Comparison of ENCODE assay signal across 18 cellular contexts in the genomic region with DNA sequence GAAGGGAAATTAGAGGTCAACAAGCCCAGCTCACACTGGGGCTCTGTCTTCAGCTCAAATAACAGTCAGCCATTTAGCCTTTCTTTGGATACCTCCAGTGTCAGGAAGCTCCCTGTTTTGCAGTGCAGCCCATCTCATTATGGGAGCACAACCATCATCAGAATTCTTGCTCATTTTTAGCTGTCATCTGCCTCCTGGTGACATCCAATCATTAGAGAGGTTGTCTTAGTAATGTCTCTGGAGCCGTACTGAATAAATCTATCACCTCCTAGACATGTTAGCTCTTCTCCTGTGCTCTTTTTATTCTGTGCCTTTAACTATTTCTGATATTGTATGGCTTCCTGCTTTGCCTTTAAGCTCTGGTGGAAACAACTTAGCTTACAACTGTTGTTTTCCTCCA.
DNase-seq lines count a peak whose midpoint lies in the region; ATAC-seq, FAIRE-seq and TF ChIP-seq lines count a peak whose summit lies in the region.
"Had no signal": no experiment of that assay in that cellular context is flagged by ENCODE, and none has a peak within 500 bp of the region (broad histone marks: within the 10 kb centered on the region; RNA-seq: fewer than 3 reads in every experiment).

No MANE protein-coding gene starts in this region.

- H3K9ac ChIP-seq in IMR-90 (ENCODE audit: low read depth, low read length) = no peak overlapping the region
- H3K9ac ChIP-seq: BLaER1 had no signal

- H3K27me3 Mint-ChIP-seq in nephron progenitor cell (ENCODE audit: low read depth, poor library complexity) = no peaks in the 10 kb centered on the region
- H3K27me3 Mint-ChIP-seq in osteocyte (ENCODE audit: unreplicated experiment) = no peaks in the 10 kb centered on the region
- H3K27me3 Mint-ChIP-seq: CD8-positive, alpha-beta memory T cell had no signal

- TF ChIP-seq POLR2A in IMR-90 (IDR thresholded peaks at IDR 0.05; ENCODE audit: low read depth, low read length) = no peak

- no peak overlapping the region for H2AFZ ChIP-seq in IMR-90 (replicated peaks; ENCODE audit: low read length, poor library complexity)

- H3K36me3 Mint-ChIP-seq in nephron progenitor cell (ENCODE audit: low read depth) (no peaks in the 10 kb centered on the region), osteocyte (ENCODE audit: unreplicated experiment) (peaks cover 9% of the 10 kb centered on the region)
- H3K36me3 Mint-ChIP-seq: CD8-positive, alpha-beta memory T cell had no signal

- H3K79me1 ChIP-seq in IMR-90 (ENCODE audit: low read depth in 1 of 2, low read length in 2 of 2) = peaks cover 29 to 69% of the 10 kb centered on the region in 2 experiments

- H2BK15ac ChIP-seq in IMR-90 (ENCODE audit: low read depth, low read length) = no peak overlapping the region

- H3K4me3 Mint-ChIP-seq in nephron progenitor cell (no peak overlapping the region), osteocyte (ENCODE audit: unreplicated experiment) (no peak overlapping the region)
- H3K4me3 Mint-ChIP-seq: CD8-positive, alpha-beta memory T cell; HFFc6 had no signal

- H3K27me3 ChIP-seq in cardiac muscle cell = no peaks in the 10 kb centered on the region
- no peaks in the 10 kb centered on the region for H3K27me3 ChIP-seq in IMR-90 (ENCODE audit: control insufficient read depth, insufficient read depth, low read length)
- H3K27me3 ChIP-seq: BLaER1 had no signal

- peak overlapping the region; percentile 20; the same call in 1 of the 2 replicates for H2BK20ac ChIP-seq in IMR-90 (ENCODE audit: low read depth, low read length)

- CTCF ChIA-PET in IMR-90 (lab: Yijun Ruan, JAX) = interaction anchor here (0.6 kb wide), 1 partner anchor 681 kb away, joined by 3 read pairs; no protein-coding TSS in a partner anchor

- dilution Hi-C loops in IMR-90 (cut with HindIII; ENCODE audit: low sequenced_read_pairs, unreplicated experiment) = no loop called here

- H3K4ac ChIP-seq in IMR-90 (ENCODE audit: low read depth, low read length) = peak overlapping the region; percentile 13; the same call in 1 of the 2 replicates

- peaks cover 52% of the 10 kb centered on the region for H3K4me1 ChIP-seq in cardiac muscle cell (ENCODE audit: low read depth)
- peaks cover 18% of the 10 kb centered on the region for H3K4me1 ChIP-seq in IMR-90 (ENCODE audit: control insufficient read depth, insufficient read depth, low read length)
- H3K4me1 ChIP-seq: BLaER1, Caco-2 had no signal

- H3K27ac Mint-ChIP-seq in nephron progenitor cell = peak overlapping the region; percentile 84
- H3K27ac Mint-ChIP-seq in osteocyte (ENCODE audit: unreplicated experiment) = peak overlapping the region; percentile 29
- H3K27ac Mint-ChIP-seq: CD8-positive, alpha-beta memory T cell; HFFc6 had no signal

- H3K4me1 Mint-ChIP-seq in nephron progenitor cell (no peaks in the 10 kb centered on the region), osteocyte (ENCODE audit: unreplicated experiment) (peaks cover 33% of the 10 kb centered on the region)
- H3K4me1 Mint-ChIP-seq: CD8-positive, alpha-beta memory T cell had no signal

- H4K20me1 ChIP-seq in IMR-90 (ENCODE audit: insufficient read depth, low read length) = peaks cover 2% of the 10 kb centered on the region; the same call in 1 of the 2 replicates
- H4K20me1 ChIP-seq: BLaER1 had no signal

- intact Hi-C loops in Right ventricle myocardium inferior (cut with DNase I) (loop anchor here (5.0 kb wide), 1 partner anchor 71 kb away; no protein-coding TSS in a partner anchor), IMR-90 (cut with micrococcal nuclease) (loop anchor here (5.0 kb wide), 1 partner anchor 49 kb away; no protein-coding TSS in a partner anchor)

- no peak for FAIRE-seq in GM19239 (lab: Jason Lieb, UNC)
- FAIRE-seq: GM12892 had no signal

- peak overlapping the region; percentile 27; the same call in 1 of the 2 replicates for H3K4me2 ChIP-seq in IMR-90 (ENCODE audit: low read depth, low read length)
- H3K4me2 ChIP-seq: BLaER1 had no signal

- no CpG with 5 or more reads among the region's 1 CpG for WGBS in IMR-90 (ENCODE audit: extremely low coverage in 2 of 2, insufficient read length in 1 of 2), 2 experiments

- H2AK5ac ChIP-seq in IMR-90 (ENCODE audit: low read depth, low read length) = no peak overlapping the region

- TF ChIP-seq RAD21 in IMR-90 (IDR thresholded peaks at IDR 0.05; ENCODE audit: low read length) = no peak

- no peak overlapping the region; the same call in 1 of the 2 replicates for H3K14ac ChIP-seq in IMR-90 (replicated peaks; ENCODE audit: low read depth, low read length)

- no peak overlapping the region for H4K8ac ChIP-seq in IMR-90 (ENCODE audit: low read depth in 2 of 2, low read length in 2 of 2)

- no peak for TF ChIP-seq CTCF in cardiac muscle cell (IDR thresholded peaks at IDR 0.05; ENCODE audit: low read depth, low read length)
- no peak for TF ChIP-seq CTCF in IMR-90 (conservative IDR thresholded peaks at IDR 0.05; ENCODE audit: low read depth, low read length)
- TF ChIP-seq CTCF in nephron progenitor cell (IDR thresholded peaks at IDR 0.05) = no peak
- TF ChIP-seq CTCF in osteocyte (IDR thresholded peaks at IDR 0.05) = no peak

- 0 out of 2 replicates have a peak overlapping the region, but pooled peaks have one; percentile 8 for H4K91ac ChIP-seq in IMR-90 (ENCODE audit: insufficient read depth, low read depth, low read length)

- H3K18ac ChIP-seq in IMR-90 (ENCODE audit: low read depth, low read length) = peak overlapping the region; percentile 37; the same call in 1 of the 2 replicates

- peak overlapping the region; percentile 48 for H2BK5ac ChIP-seq in IMR-90 (ENCODE audit: low read depth, low read length, poor library complexity, severe bottlenecking)

- H3K23ac ChIP-seq in IMR-90 (ENCODE audit: low read depth, low read length) = peak overlapping the region; percentile 43; the same call in 1 of the 2 replicates

- peak overlapping the region; percentile 63 for H4K5ac ChIP-seq in IMR-90 (ENCODE audit: low read depth, low read length)

- peak overlapping the region; percentile 18 for H2BK120ac ChIP-seq in IMR-90 (ENCODE audit: low read depth, low read length)

- BruUV-seq in IMR-90 (replicated peaks; lab: Mats Ljungman, UMichigan) = no TSS peak

- in situ Hi-C loops in IMR-90 (cut with MboI; ENCODE audit: low sequenced_read_pairs) = no loop called here

- POLR2A ChIA-PET in IMR-90 (lab: Charles Lee; ENCODE audit: unreplicated experiment) = no interaction called here

- no peaks in the 10 kb centered on the region for H3K9me3 Mint-ChIP-seq in nephron progenitor cell
- H3K9me3 Mint-ChIP-seq in osteocyte (ENCODE audit: unreplicated experiment) = peaks cover 11% of the 10 kb centered on the region
- H3K9me3 Mint-ChIP-seq: HFFc6 had no signal

- H3K36me3 ChIP-seq in cardiac muscle cell (no peaks in the 10 kb centered on the region), IMR-90 (ENCODE audit: control insufficient read depth, insufficient read depth, low read length) (peaks cover 20% of the 10 kb centered on the region)
- H3K36me3 ChIP-seq: BLaER1 had no signal

- H3K56ac ChIP-seq in IMR-90 (ENCODE audit: extremely low read depth, insufficient read depth, low read length) = no peak overlapping the region

- H3K27ac ChIP-seq in cardiac muscle cell (peak overlapping the region; percentile 93), IMR-90 (ENCODE audit: insufficient read depth, low read length) (peak overlapping the region; percentile 70; the same call in 1 of the 2 replicates)
- H3K27ac ChIP-seq: BLaER1, HL-60 had no signal

- no peak for DNase-seq in cardiac muscle cell (ENCODE audit: low read depth in 1 of 2, low spot score in 1 of 2)
- no peak for DNase-seq in Right ventricle myocardium inferior (ENCODE audit: missing footprints)
- no peak for DNase-seq in IMR-90
- DNase-seq in nephron progenitor cell = no peak
- no peak for DNase-seq in osteocyte (ENCODE audit: extremely low spot score, unreplicated experiment)
- no peak for DNase-seq in GM19239 (ENCODE audit: insufficient read length, low spot score)
- no peak for DNase-seq in superior temporal gyrus (ENCODE audit: extremely low spot score)
- DNase-seq: 8988T; AML-193; Caco-2; CD8-positive, alpha-beta memory T cell; DND-41; GDM1; HCEC 1CT; HFFc6 had no signal

- H2AK9ac ChIP-seq in IMR-90 (replicated peaks; ENCODE audit: low read depth, low read length, poor library complexity) = no peak overlapping the region

- ATAC-seq in Right ventricle myocardium inferior (no peak), IMR-90 (ENCODE audit: low read depth) (no peak)

- H3K9me3 ChIP-seq in cardiac muscle cell (ENCODE audit: low read depth) = no peaks in the 10 kb centered on the region
- H3K9me3 ChIP-seq in IMR-90 (ENCODE audit: control insufficient read depth, insufficient read depth, low read length) = no peaks in the 10 kb centered on the region
- H3K9me3 ChIP-seq: BLaER1, Caco-2 had no signal

- no peak overlapping the region for H3K4me3 ChIP-seq in cardiac muscle cell
- H3K4me3 ChIP-seq in IMR-90 (ENCODE audit: insufficient read depth, low read depth, low read length) = no peak overlapping the region
- H3K4me3 ChIP-seq: BLaER1 had no signal

- peaks cover 3% of the 10 kb centered on the region for H3K9me1 ChIP-seq in IMR-90 (ENCODE audit: insufficient read depth, low read length)

TF ChIP-seq in IMR-90, 13 proteins besides CTCF, POLR2A, EP300 and RAD21:
- TF ChIP-seq NFE2L2 (IDR thresholded peaks at IDR 0.05; ENCODE audit: low read depth, low read length) = no peak
- TF ChIP-seq, protein P1, sequence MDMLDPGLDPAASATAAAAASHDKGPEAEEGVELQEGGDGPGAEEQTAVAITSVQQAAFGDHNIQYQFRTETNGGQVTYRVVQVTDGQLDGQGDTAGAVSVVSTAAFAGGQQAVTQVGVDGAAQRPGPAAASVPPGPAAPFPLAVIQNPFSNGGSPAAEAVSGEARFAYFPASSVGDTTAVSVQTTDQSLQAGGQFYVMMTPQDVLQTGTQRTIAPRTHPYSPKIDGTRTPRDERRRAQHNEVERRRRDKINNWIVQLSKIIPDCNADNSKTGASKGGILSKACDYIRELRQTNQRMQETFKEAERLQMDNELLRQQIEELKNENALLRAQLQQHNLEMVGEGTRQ (IDR thresholded peaks at IDR 0.05; ENCODE audit: low read depth, low read length) = no peak
TF ChIP-seq in IMR-90: peak in this region for 0.
